ENCODE assay signal across 8 cellular contexts in genomic region chr17:72122002-72122310, GRCh38. TPM values are rescaled to one million over a fixed set of nuclear protein-coding genes. Genes with fewer than 3 reads are reported as not detected.
DNase-seq lines count a peak whose midpoint lies in the region; ATAC-seq and TF ChIP-seq lines count a peak whose summit lies in the region.

No MANE protein-coding gene starts in this region.

- peaks cover 70 to 82% of the 10 kb centered on the region in 2 donors for H3K27me3 Mint-ChIP-seq in stimulated activated naive B cell treated with anti-CD40 and anti-IgM and Interleukin-4, amounts not matched to agents 10 μg/mL and 1 μg/mL and 100 μg/mL, for 72 hours

- H3K4me1 Mint-ChIP-seq in stimulated activated naive B cell treated with anti-CD40 and anti-IgM and Interleukin-4, amounts not matched to agents 10 μg/mL and 1 μg/mL and 100 μg/mL, for 72 hours = peaks cover 14 to 27% of the 10 kb centered on the region in 2 donors

- H3K27ac Mint-ChIP-seq in stimulated activated naive B cell treated with anti-CD40 and anti-IgM and Interleukin-4, amounts not matched to agents 10 μg/mL and 1 μg/mL and 100 μg/mL, for 72 hours = peak overlapping the region; percentile 93

- H3K9me3 ChIP-seq in SK-N-MC (ENCODE audit: low read depth, low read length) (no peaks in the 10 kb centered on the region), left ventricle myocardium inferior (replicated peaks) (no peaks in the 10 kb centered on the region)

- peaks cover 84% of the 10 kb centered on the region for H3K4me1 ChIP-seq in left ventricle myocardium inferior

- intact Hi-C loops in left ventricle myocardium inferior (cut with micrococcal nuclease) = no loop called here

- peaks cover 84% of the 10 kb centered on the region for H3K27me3 ChIP-seq in left ventricle myocardium inferior (ENCODE audit: low read depth)

- H3K27ac ChIP-seq in SK-N-MC (no peak overlapping the region), left ventricle myocardium inferior (replicated peaks) (peak overlapping the region; percentile 85)

- no peak overlapping the region for H3K9ac ChIP-seq in SK-N-MC (ENCODE audit: insufficient read length)

- H3K4me3 Mint-ChIP-seq in stimulated activated naive B cell treated with anti-CD40 and anti-IgM and Interleukin-4, amounts not matched to agents 10 μg/mL and 1 μg/mL and 100 μg/mL, for 72 hours = peak overlapping the region; percentile 40 to 71

- ATAC-seq in stimulated activated naive B cell treated with anti-CD40 and anti-IgM and Interleukin-4, amounts not matched to agents 10 μg/mL and 1 μg/mL and 100 μg/mL, for 72 hours (replicated peaks) = no peak
- no peak for ATAC-seq in GM18519 (IDR thresholded peaks at IDR 0.05; ENCODE audit: low FRiP score, unreplicated experiment)
- no peak for ATAC-seq in GM18873 (IDR thresholded peaks at IDR 0.05; ENCODE audit: low FRiP score, unreplicated experiment)

- DNase-seq in DMS53 (lab: John Stamatoyannopoulos, UW) (peak; percentile 48), DMS53 treated with DMSO at 0.1 percent for 48 hours (lab: John Stamatoyannopoulos, UW; ENCODE audit: unreplicated experiment) (no peak), SK-N-MC (ENCODE audit: low read depth, low spot score) (no peak), left ventricle myocardium inferior (no peak), MV-4-11 (lab: John Stamatoyannopoulos, UW) (no peak)
- DNase-seq in stimulated activated naive B cell treated with anti-CD40 and anti-IgM and Interleukin-4, amounts not matched to agents 10 μg/mL and 1 μg/mL and 100 μg/mL, for 72 hours = no peak

- peaks cover 7 to 9% of the 10 kb centered on the region in 2 donors for H3K36me3 Mint-ChIP-seq in stimulated activated naive B cell treated with anti-CD40 and anti-IgM and Interleukin-4, amounts not matched to agents 10 μg/mL and 1 μg/mL and 100 μg/mL, for 72 hours

- H3K36me3 ChIP-seq in SK-N-MC (ENCODE audit: insufficient read depth, low read length) = no peaks in the 10 kb centered on the region; the same call in 1 of the 2 replicates
- H3K36me3 ChIP-seq in left ventricle myocardium inferior = peaks cover 10% of the 10 kb centered on the region

- H3K9me3 Mint-ChIP-seq in stimulated activated naive B cell treated with anti-CD40 and anti-IgM and Interleukin-4, amounts not matched to agents 10 μg/mL and 1 μg/mL and 100 μg/mL, for 72 hours = peaks cover 1 to 3% of the 10 kb centered on the region in 2 donors

- TF ChIP-seq CTCF in left ventricle myocardium inferior (IDR thresholded peaks at IDR 0.05; ENCODE audit: borderline replicate concordance) = no peak

- H3K4me3 ChIP-seq in SK-N-MC (peak overlapping the region; percentile 76), left ventricle myocardium inferior (peak overlapping the region; percentile 81)

RNA-seq across cellular contexts. Expression of gene SOX9, which starts 1.1 kb away (rescaled TPM):
- total RNA-seq in left ventricle myocardium inferior = 15.0 TPM
